ENCODE assay signal across 1 cellular context in the genomic region with DNA sequence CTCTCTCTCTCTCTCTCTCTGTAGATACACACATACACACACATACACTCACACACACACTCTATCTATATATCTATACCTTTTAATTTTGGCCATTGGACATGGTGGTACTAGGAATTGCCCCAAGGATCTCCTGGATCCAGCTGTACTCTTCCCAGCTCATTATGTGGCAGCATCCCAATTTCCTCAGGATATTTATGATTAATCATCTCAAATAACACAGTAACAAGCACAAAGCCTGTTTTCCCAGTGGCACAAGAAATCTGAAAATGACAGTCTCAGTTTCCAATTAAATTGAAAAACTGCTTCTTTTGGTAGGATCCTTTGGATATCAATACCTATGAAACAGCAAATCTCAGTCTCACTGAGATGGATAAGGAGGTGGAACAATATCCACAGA.
TF ChIP-seq lines count a peak whose summit lies in the region.

No MANE protein-coding gene starts in this region.

TF ChIP-seq in GM23338, 12 proteins besides CTCF, POLR2A, EP300 and RAD21:
- TF ChIP-seq EZH2phosphoT487 (IDR thresholded peaks at IDR 0.05; ENCODE audit: unreplicated experiment): no peak
- TF ChIP-seq, protein P1, sequence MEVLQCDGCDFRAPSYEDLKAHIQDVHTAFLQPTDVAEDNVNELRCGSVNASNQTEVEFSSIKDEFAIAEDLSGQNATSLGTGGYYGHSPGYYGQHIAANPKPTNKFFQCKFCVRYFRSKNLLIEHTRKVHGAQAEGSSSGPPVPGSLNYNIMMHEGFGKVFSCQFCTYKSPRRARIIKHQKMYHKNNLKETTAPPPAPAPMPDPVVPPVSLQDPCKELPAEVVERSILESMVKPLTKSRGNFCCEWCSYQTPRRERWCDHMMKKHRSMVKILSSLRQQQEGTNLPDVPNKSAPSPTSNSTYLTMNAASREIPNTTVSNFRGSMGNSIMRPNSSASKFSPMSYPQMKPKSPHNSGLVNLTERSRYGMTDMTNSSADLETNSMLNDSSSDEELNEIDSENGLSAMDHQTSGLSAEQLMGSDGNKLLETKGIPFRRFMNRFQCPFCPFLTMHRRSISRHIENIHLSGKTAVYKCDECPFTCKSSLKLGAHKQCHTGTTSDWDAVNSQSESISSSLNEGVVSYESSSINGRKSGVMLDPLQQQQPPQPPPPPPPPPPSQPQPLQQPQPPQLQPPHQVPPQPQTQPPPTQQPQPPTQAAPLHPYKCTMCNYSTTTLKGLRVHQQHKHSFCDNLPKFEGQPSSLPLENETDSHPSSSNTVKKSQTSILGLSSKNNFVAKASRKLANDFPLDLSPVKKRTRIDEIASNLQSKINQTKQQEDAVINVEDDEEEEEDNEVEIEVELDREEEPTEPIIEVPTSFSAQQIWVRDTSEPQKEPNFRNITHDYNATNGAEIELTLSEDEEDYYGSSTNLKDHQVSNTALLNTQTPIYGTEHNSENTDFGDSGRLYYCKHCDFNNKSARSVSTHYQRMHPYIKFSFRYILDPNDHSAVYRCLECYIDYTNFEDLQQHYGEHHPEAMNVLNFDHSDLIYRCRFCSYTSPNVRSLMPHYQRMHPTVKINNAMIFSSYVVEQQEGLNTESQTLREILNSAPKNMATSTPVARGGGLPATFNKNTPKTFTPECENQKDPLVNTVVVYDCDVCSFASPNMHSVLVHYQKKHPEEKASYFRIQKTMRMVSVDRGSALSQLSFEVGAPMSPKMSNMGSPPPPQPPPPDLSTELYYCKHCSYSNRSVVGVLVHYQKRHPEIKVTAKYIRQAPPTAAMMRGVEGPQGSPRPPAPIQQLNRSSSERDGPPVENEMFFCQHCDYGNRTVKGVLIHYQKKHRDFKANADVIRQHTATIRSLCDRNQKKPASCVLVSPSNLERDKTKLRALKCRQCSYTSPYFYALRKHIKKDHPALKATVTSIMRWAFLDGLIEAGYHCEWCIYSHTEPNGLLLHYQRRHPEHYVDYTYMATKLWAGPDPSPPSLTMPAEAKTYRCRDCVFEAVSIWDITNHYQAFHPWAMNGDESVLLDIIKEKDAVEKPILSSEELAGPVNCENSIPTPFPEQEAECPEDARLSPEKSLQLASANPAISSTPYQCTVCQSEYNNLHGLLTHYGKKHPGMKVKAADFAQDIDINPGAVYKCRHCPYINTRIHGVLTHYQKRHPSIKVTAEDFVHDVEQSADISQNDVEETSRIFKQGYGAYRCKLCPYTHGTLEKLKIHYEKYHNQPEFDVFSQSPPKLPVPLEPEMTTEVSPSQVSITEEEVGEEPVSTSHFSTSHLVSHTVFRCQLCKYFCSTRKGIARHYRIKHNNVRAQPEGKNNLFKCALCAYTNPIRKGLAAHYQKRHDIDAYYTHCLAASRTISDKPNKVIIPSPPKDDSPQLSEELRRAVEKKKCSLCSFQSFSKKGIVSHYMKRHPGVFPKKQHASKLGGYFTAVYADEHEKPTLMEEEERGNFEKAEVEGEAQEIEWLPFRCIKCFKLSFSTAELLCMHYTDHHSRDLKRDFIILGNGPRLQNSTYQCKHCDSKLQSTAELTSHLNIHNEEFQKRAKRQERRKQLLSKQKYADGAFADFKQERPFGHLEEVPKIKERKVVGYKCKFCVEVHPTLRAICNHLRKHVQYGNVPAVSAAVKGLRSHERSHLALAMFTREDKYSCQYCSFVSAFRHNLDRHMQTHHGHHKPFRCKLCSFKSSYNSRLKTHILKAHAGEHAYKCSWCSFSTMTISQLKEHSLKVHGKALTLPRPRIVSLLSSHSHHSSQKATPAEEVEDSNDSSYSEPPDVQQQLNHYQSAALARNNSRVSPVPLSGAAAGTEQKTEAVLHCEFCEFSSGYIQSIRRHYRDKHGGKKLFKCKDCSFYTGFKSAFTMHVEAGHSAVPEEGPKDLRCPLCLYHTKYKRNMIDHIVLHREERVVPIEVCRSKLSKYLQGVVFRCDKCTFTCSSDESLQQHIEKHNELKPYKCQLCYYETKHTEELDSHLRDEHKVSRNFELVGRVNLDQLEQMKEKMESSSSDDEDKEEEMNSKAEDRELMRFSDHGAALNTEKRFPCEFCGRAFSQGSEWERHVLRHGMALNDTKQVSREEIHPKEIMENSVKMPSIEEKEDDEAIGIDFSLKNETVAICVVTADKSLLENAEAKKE (CRISPR knock-in tag; IDR thresholded peaks at IDR 0.05): no peak
- TF ChIP-seq, protein P2, sequence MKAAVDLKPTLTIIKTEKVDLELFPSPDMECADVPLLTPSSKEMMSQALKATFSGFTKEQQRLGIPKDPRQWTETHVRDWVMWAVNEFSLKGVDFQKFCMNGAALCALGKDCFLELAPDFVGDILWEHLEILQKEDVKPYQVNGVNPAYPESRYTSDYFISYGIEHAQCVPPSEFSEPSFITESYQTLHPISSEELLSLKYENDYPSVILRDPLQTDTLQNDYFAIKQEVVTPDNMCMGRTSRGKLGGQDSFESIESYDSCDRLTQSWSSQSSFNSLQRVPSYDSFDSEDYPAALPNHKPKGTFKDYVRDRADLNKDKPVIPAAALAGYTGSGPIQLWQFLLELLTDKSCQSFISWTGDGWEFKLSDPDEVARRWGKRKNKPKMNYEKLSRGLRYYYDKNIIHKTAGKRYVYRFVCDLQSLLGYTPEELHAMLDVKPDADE (IDR thresholded peaks at IDR 0.05): no peak
- TF ChIP-seq JUNB (IDR thresholded peaks at IDR 0.05; ENCODE audit: unreplicated experiment): no peak
- no peak for TF ChIP-seq NANOG (IDR thresholded peaks at IDR 0.05; ENCODE audit: borderline replicate concordance)
- no peak for TF ChIP-seq STAT1 (IDR thresholded peaks at IDR 0.05; ENCODE audit: unreplicated experiment)
- no peak for TF ChIP-seq ZNF114 (CRISPR knock-in tag; IDR thresholded peaks at IDR 0.05)
- no peak for TF ChIP-seq CREB1 (CRISPR knock-in tag; IDR thresholded peaks at IDR 0.05; ENCODE audit: low read depth)
- TF ChIP-seq ZNF331 (CRISPR knock-in tag; IDR thresholded peaks at IDR 0.05; ENCODE audit: low read depth): no peak
- TF ChIP-seq POLR2AphosphoS5 (IDR thresholded peaks at IDR 0.05; ENCODE audit: low read depth): no peak
- TF ChIP-seq, protein P3, sequence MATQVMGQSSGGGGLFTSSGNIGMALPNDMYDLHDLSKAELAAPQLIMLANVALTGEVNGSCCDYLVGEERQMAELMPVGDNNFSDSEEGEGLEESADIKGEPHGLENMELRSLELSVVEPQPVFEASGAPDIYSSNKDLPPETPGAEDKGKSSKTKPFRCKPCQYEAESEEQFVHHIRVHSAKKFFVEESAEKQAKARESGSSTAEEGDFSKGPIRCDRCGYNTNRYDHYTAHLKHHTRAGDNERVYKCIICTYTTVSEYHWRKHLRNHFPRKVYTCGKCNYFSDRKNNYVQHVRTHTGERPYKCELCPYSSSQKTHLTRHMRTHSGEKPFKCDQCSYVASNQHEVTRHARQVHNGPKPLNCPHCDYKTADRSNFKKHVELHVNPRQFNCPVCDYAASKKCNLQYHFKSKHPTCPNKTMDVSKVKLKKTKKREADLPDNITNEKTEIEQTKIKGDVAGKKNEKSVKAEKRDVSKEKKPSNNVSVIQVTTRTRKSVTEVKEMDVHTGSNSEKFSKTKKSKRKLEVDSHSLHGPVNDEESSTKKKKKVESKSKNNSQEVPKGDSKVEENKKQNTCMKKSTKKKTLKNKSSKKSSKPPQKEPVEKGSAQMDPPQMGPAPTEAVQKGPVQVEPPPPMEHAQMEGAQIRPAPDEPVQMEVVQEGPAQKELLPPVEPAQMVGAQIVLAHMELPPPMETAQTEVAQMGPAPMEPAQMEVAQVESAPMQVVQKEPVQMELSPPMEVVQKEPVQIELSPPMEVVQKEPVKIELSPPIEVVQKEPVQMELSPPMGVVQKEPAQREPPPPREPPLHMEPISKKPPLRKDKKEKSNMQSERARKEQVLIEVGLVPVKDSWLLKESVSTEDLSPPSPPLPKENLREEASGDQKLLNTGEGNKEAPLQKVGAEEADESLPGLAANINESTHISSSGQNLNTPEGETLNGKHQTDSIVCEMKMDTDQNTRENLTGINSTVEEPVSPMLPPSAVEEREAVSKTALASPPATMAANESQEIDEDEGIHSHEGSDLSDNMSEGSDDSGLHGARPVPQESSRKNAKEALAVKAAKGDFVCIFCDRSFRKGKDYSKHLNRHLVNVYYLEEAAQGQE (IDR thresholded peaks at IDR 0.05; ENCODE audit: unreplicated experiment): no peak
- TF ChIP-seq EZH2 (IDR thresholded peaks at IDR 0.05; ENCODE audit: low read depth, unreplicated experiment): no peak
TF ChIP-seq in GM23338: peak in this region for 0.
